18 cellular contexts compared by ENCODE assay signal in the genomic region with DNA sequence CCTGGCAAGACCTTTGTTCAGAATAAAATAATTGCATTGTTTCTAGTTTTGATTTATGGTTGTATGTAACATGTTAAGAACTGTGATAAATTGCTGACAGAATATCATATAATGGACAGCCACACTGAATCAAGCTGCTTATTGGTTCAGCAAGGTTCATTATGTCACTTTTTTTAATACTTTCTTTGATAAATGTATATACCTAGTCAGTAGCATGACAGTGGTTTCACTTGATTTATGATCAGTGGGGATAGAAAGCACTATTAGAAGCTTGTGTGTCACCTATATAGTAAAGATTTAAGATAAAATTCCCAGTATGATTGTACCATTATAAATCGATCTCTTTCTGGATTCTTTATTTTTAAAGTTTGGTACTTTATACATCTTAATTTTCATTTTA. TPM values are rescaled to one million over a fixed set of nuclear protein-coding genes. Genes with fewer than 3 reads are reported as not detected.
DNase-seq lines count a peak whose midpoint lies in the region; ATAC-seq and TF ChIP-seq lines count a peak whose summit lies in the region.
"Had no signal": no experiment of that assay in that cellular context is flagged by ENCODE, and none has a peak within 500 bp of the region (broad histone marks: within the 10 kb centered on the region; RNA-seq: fewer than 3 reads in every experiment).

No MANE protein-coding gene starts in this region.

- peaks cover 73% of the 10 kb centered on the region for H3K4me1 Mint-ChIP-seq in activated T-cell treated with anti-CD3 and anti-CD28 coated beads, Interleukin-2, amount 50 U/mL, for 4 hours (ENCODE audit: low read depth)
- H3K4me1 Mint-ChIP-seq in activated T-helper 17 cell treated with anti-CD3 and anti-CD28 coated beads, Interleukin-2, amount 50 U/mL, for 72 hours = peaks cover 36% of the 10 kb centered on the region
- H3K4me1 Mint-ChIP-seq in neural crest cell = peaks cover 39% of the 10 kb centered on the region

- H3K27ac Mint-ChIP-seq in activated T-helper 17 cell treated with anti-CD3 and anti-CD28 coated beads, Interleukin-2, amount 50 U/mL, for 72 hours = peak overlapping the region; percentile 2
- no peak overlapping the region for H3K27ac Mint-ChIP-seq in neural crest cell (ENCODE audit: unreplicated experiment)
- H3K27ac Mint-ChIP-seq: H9 had no signal

- H3K36me3 ChIP-seq in KMS-11 (ENCODE audit: insufficient read depth) = peaks cover 31% of the 10 kb centered on the region
- H3K36me3 ChIP-seq in MG63 = peaks cover 91% of the 10 kb centered on the region
- H3K36me3 ChIP-seq in sigmoid colon = peaks cover 10 to 64% (median 28%) of the 10 kb centered on the region in 4 donors

- H3K79me2 ChIP-seq in KMS-11 (ENCODE audit: insufficient read depth, low read depth) = peaks cover 74% of the 10 kb centered on the region

- TF ChIP-seq POLR2A in sigmoid colon (IDR thresholded peaks at IDR 0.05) = no peak

- H3K27me3 ChIP-seq in KMS-11 (ENCODE audit: insufficient read depth, low read depth) (no peaks in the 10 kb centered on the region), MG63 (no peaks in the 10 kb centered on the region), sigmoid colon (no peaks in the 10 kb centered on the region)

- H3K36me3 Mint-ChIP-seq in activated T-cell treated with anti-CD3 and anti-CD28 coated beads, Interleukin-2, amount 50 U/mL, for 4 hours (ENCODE audit: insufficient read depth) = peaks cover 62% of the 10 kb centered on the region
- H3K36me3 Mint-ChIP-seq in activated T-helper 17 cell treated with anti-CD3 and anti-CD28 coated beads, Interleukin-2, amount 50 U/mL, for 72 hours (ENCODE audit: low read depth) = peaks cover 98% of the 10 kb centered on the region
- H3K36me3 Mint-ChIP-seq in neural crest cell (ENCODE audit: low read depth) = peaks cover 21% of the 10 kb centered on the region

- H3K4me3 ChIP-seq in KMS-11 (IDR thresholded peaks at IDR 0.05; ENCODE audit: insufficient read depth, low read depth, low read length) (no peak overlapping the region), MG63 (no peak overlapping the region), sigmoid colon (no peak overlapping the region)

- no peaks in the 10 kb centered on the region for H3K27me3 Mint-ChIP-seq in activated T-cell treated with anti-CD3 and anti-CD28 coated beads, Interleukin-2, amount 50 U/mL, for 4 hours (ENCODE audit: low read depth)
- no peaks in the 10 kb centered on the region for H3K27me3 Mint-ChIP-seq in activated T-helper 17 cell treated with anti-CD3 and anti-CD28 coated beads, Interleukin-2, amount 50 U/mL, for 72 hours
- peaks cover 4% of the 10 kb centered on the region for H3K27me3 Mint-ChIP-seq in neural crest cell (ENCODE audit: low read depth)

- no peaks in the 10 kb centered on the region for H3K9me3 Mint-ChIP-seq in activated T-cell treated with anti-CD3 and anti-CD28 coated beads, Interleukin-2, amount 50 U/mL, for 4 hours
- no peaks in the 10 kb centered on the region for H3K9me3 Mint-ChIP-seq in activated T-helper 17 cell treated with anti-CD3 and anti-CD28 coated beads, Interleukin-2, amount 50 U/mL, for 72 hours
- no peaks in the 10 kb centered on the region for H3K9me3 Mint-ChIP-seq in neural crest cell
- H3K9me3 Mint-ChIP-seq: H9 had no signal

- no peaks in the 10 kb centered on the region for H3K9me3 ChIP-seq in MG63
- no peaks in the 10 kb centered on the region for H3K9me3 ChIP-seq in sigmoid colon

- peak overlapping the region; percentile 22; the same call in 1 of the 2 replicates for H3K4me2 ChIP-seq in KMS-11

- WGBS in sigmoid colon, 2 donors = 86 to 97% methylated on average over 1 of the region's 1 CpG

- peaks cover 21% of the 10 kb centered on the region for H4K20me1 ChIP-seq in KMS-11 (ENCODE audit: insufficient read depth)

- no peak overlapping the region for H3K9ac ChIP-seq in KMS-11

- no peak for DNase-seq in activated T-cell treated with anti-CD3 and anti-CD28 coated beads, Interleukin-2, amount 50 U/mL, for 4 hours
- no peak for DNase-seq in activated T-cell treated with anti-CD3 and anti-CD28 coated beads, Interleukin-2, amount 50 U/mL, for 48 hours
- DNase-seq in neural crest cell (ENCODE audit: low read depth, low spot score) (no peak), MG63 (no peak), sigmoid colon (no peak)
- DNase-seq in stimulated activated CD4-positive, alpha-beta T cell treated with anti-CD3 and anti-CD28 coated beads, Interleukin-12 subunit alpha, Interleukin-12 subunit beta, amount 100 ng/mL, for 4 hours = no peak
- DNase-seq: activated CD4-positive, alpha-beta T cell treated with anti-CD3 and anti-CD28 coated beads, Interleukin-2, amount 50 U/mL, for 1 hour; H9; kidney; midbrain; NCI-H1694 treated with DMSO at 0.1 percent for 48 hours; NCI-H510A treated with DMSO at 0.1 percent for 48 hours had no signal

- intact Hi-C loops in sigmoid colon (cut with DNase I) = no loop called here

- H3K4me1 ChIP-seq in KMS-11 (ENCODE audit: low read depth, poor library complexity, severe bottlenecking) (peaks cover 43% of the 10 kb centered on the region), sigmoid colon (peaks cover 0 to 22% (median 14%) of the 10 kb centered on the region in 4 donors)

- no peak for TF ChIP-seq EP300 in sigmoid colon (IDR thresholded peaks at IDR 0.05)

- H3K4me3 Mint-ChIP-seq in activated T-cell treated with anti-CD3 and anti-CD28 coated beads, Interleukin-2, amount 50 U/mL, for 4 hours = peak overlapping the region; percentile 9
- H3K4me3 Mint-ChIP-seq in activated T-helper 17 cell treated with anti-CD3 and anti-CD28 coated beads, Interleukin-2, amount 50 U/mL, for 72 hours = peak overlapping the region; percentile 82
- peak overlapping the region; percentile 45 for H3K4me3 Mint-ChIP-seq in neural crest cell

- no peak overlapping the region for H2AFZ ChIP-seq in KMS-11 (ENCODE audit: low read depth)

- H3K27ac ChIP-seq in KMS-11 = no peak overlapping the region
- no peak overlapping the region for H3K27ac ChIP-seq in sigmoid colon

- TF ChIP-seq CTCF in KMS-11 (conservative IDR thresholded peaks at IDR 0.05; ENCODE audit: low read depth, low read length) (no peak), neural crest cell (conservative IDR thresholded peaks at IDR 0.05) (no peak), sigmoid colon (IDR thresholded peaks at IDR 0.05) (no peak)

- ATAC-seq in activated T-cell treated with anti-CD3 and anti-CD28 coated beads, Interleukin-2, amount 50 U/mL, for 4 hours = no peak
- ATAC-seq in activated T-helper 17 cell treated with anti-CD3 and anti-CD28 coated beads, Interleukin-2, amount 50 U/mL, for 72 hours (replicated peaks) = no peak

RNA-seq across cellular contexts. Expression of a gene that starts 4.5 kb away (rescaled TPM):
- total RNA-seq in activated T-cell treated with anti-CD3 and anti-CD28 coated beads, Interleukin-2, amount 50 U/mL, for 4 hours = 100 to 1,000 TPM; 169 to 185 (median 173) TPM
- total RNA-seq in activated T-helper 17 cell treated with anti-CD3 and anti-CD28 coated beads, Interleukin-2, amount 50 U/mL, for 72 hours = 100 to 1,000 TPM; 311 to 324 TPM
- total RNA-seq in neural crest cell (171 and 182 TPM in 2 replicates), sigmoid colon (100 to 1,000 TPM in 2 of 4 donors, 10 to 100 TPM in 2; 75.6 to 116 (median 101) TPM)
- 164 and 222 TPM in 2 replicates for total RNA-seq in MG63 (2014; rRNA removed; shearing (Covaris generic); ENCODE audit: low replicate concordance)
- polyA plus RNA-seq in sigmoid colon = 10 to 100 TPM; 39.6 to 82.1 (median 68.7) TPM

RNA-seq across cellular contexts. Expression of a gene that starts 10.7 kb away (rescaled TPM):
- total RNA-seq in activated T-cell treated with anti-CD3 and anti-CD28 coated beads, Interleukin-2, amount 50 U/mL, for 4 hours = under 1 TPM in 1 of 3 donors, not detected in 2; 0.11 TPM
- under 1 TPM in 1 of 2 donors, not detected in 1; 0.19 TPM for total RNA-seq in activated T-helper 17 cell treated with anti-CD3 and anti-CD28 coated beads, Interleukin-2, amount 50 U/mL, for 72 hours
- total RNA-seq in neural crest cell (not detected in 2 replicates), sigmoid colon (under 1 TPM in 3 of 4 donors, not detected in 1; 0.27 to 0.55 (median 0.36) TPM)
- total RNA-seq in MG63 (2014; rRNA removed; shearing (Covaris generic); ENCODE audit: low replicate concordance) = 0.07 and 6.0 TPM in 2 replicates
- polyA plus RNA-seq in sigmoid colon = under 1 TPM in 1 of 3 donors, not detected in 2; 0.36 TPM
- total RNA-seq: epithelial cell of proximal tubule; osteocyte; RPMI7951; T-helper 1 cell treated with Interleukin-12 subunit alpha and Interleukin-12 subunit beta and Interleukin-4 antibody, amounts not matched to agents 30 ng/mL and 1 ng/mL, for 36 hours had no signal

RNA-seq across cellular contexts. Expression of a gene that starts 22.9 kb away (rescaled TPM):
- under 1 TPM in 1 of 3 donors, not detected in 2; 0.16 TPM for total RNA-seq in activated T-cell treated with anti-CD3 and anti-CD28 coated beads, Interleukin-2, amount 50 U/mL, for 4 hours
- total RNA-seq in activated T-helper 17 cell treated with anti-CD3 and anti-CD28 coated beads, Interleukin-2, amount 50 U/mL, for 72 hours = under 1 TPM in 1 of 2 donors, not detected in 1; 0.21 TPM
- total RNA-seq in neural crest cell (not detected in 2 replicates), sigmoid colon (under 1 TPM in 2 of 4 donors, not detected in 2; 0.68 to 0.83 TPM)
- 5.0 and 8.6 TPM in 2 replicates for total RNA-seq in MG63 (2014; rRNA removed; shearing (Covaris generic); ENCODE audit: low replicate concordance)
- polyA plus RNA-seq in sigmoid colon = under 1 TPM in 1 of 3 donors, not detected in 2; 0.52 TPM
- total RNA-seq: epithelial cell of proximal tubule; H9; kidney; osteocyte; RPMI7951; T-helper 1 cell treated with Interleukin-12 subunit alpha and Interleukin-12 subunit beta and Interleukin-4 antibody, amounts not matched to agents 30 ng/mL and 1 ng/mL, for 36 hours had no signal

Comparison
In these comparisons a context has a peak if more than half of its experiments do, and no peak if none do; other contexts are left out.
1. H3K4me3 Mint-ChIP-seq: peak in every context shown above with its lines; median percentile 82 in activated T-helper 17 cell treated with anti-CD3 and anti-CD28 coated beads, Interleukin-2, amount 50 U/mL, for 72 hours; 45 in neural crest cell; 9 in activated T-cell treated with anti-CD3 and anti-CD28 coated beads, Interleukin-2, amount 50 U/mL, for 4 hours.